16 cellular contexts compared by ENCODE assay signal in genomic region chr1:25917996-25918395, GRCh38. TPM values are rescaled to one million over a fixed set of nuclear protein-coding genes. Genes with fewer than 3 reads are reported as not detected.
DNase-seq lines count a peak whose midpoint lies in the region; ATAC-seq and TF ChIP-seq lines count a peak whose summit lies in the region.
"Had no signal": no experiment of that assay in that cellular context is flagged by ENCODE, and none has a peak within 500 bp of the region (broad histone marks: within the 10 kb centered on the region; RNA-seq: fewer than 3 reads in every experiment).

No MANE protein-coding gene starts in this region.

- H3K36me3 Mint-ChIP-seq in T-cell = no peaks in the 10 kb centered on the region
- no peaks in the 10 kb centered on the region for H3K36me3 Mint-ChIP-seq in dendritic cell treated with granulocyte-macrophage colony-stimulating factor and Interleukin-4, amounts not matched to agents 40 ng/mL and 50 ng/mL, for 4 days (ENCODE audit: low read depth)
- H3K36me3 Mint-ChIP-seq in neural progenitor cell = no peaks in the 10 kb centered on the region

- peak overlapping the region; percentile 54 for H2AFZ ChIP-seq in neural progenitor cell (replicated peaks)

- TF ChIP-seq POLR2A in GM18505 (IDR thresholded peaks at IDR 0.05; ENCODE audit: borderline replicate concordance, extremely low read depth, insufficient read depth, insufficient read length) = no peak

- no peaks in the 10 kb centered on the region for H4K20me1 ChIP-seq in neural progenitor cell (ENCODE audit: low read depth)

- ATAC-seq in T-cell (replicated peaks in 1 of 4) (peak; percentile 43 to 72 (median 51)), GM18505 (IDR thresholded peaks at IDR 0.05; ENCODE audit: unreplicated experiment) (no peak)
- ATAC-seq: left cardiac atrium had no signal

- no peak overlapping the region for H3K9ac ChIP-seq in neural progenitor cell

- peaks cover 17% of the 10 kb centered on the region for H3K27me3 ChIP-seq in neural progenitor cell
- H3K27me3 ChIP-seq: heart right ventricle, uterus had no signal

- intact Hi-C loops in dendritic cell treated with granulocyte-macrophage colony-stimulating factor and Interleukin-4, amounts not matched to agents 40 ng/mL and 50 ng/mL, for 4 days (cut with micrococcal nuclease) = no loop called here

- H3K27me3 Mint-ChIP-seq in T-cell = no peaks in the 10 kb centered on the region
- peaks cover 5% of the 10 kb centered on the region for H3K27me3 Mint-ChIP-seq in dendritic cell treated with granulocyte-macrophage colony-stimulating factor and Interleukin-4, amounts not matched to agents 40 ng/mL and 50 ng/mL, for 4 days
- H3K27me3 Mint-ChIP-seq in neural progenitor cell (ENCODE audit: insufficient read depth, low read depth) = peaks cover 4% of the 10 kb centered on the region

- H3K4me2 ChIP-seq in neural progenitor cell = no peak overlapping the region

- H3K27ac Mint-ChIP-seq in T-cell (peak overlapping the region in 1 of 2 donors; percentile 19), neural progenitor cell (no peak overlapping the region)
- H3K27ac Mint-ChIP-seq in dendritic cell treated with granulocyte-macrophage colony-stimulating factor and Interleukin-4, amounts not matched to agents 40 ng/mL and 50 ng/mL, for 4 days = peak overlapping the region; percentile 27

- no peaks in the 10 kb centered on the region for H3K36me3 ChIP-seq in neural progenitor cell
- H3K36me3 ChIP-seq: heart right ventricle, uterus had no signal

- peak; percentile 13 for DNase-seq in activated gamma-delta T cell treated with Interleukin-2 at 50 U/mL for 16 hours
- no peak for DNase-seq in activated gamma-delta T cell (lab: John Stamatoyannopoulos, UW)
- peak in 12 of 34 experiments; percentile 6 to 37 (median 14) for DNase-seq in T-cell
- no peak for DNase-seq in neural progenitor cell (ENCODE audit: low spot score)
- no peak for DNase-seq in COR-L47 (lab: John Stamatoyannopoulos, UW)
- DNase-seq in GM10266 (ENCODE audit: extremely low spot score) = no peak
- DNase-seq: ACHN, DMS153, heart right ventricle, left cardiac atrium, NCI-H1436, NCI-H748 treated with DMSO at 0.1 percent for 48 hours, T1000, uterus had no signal

- no peaks in the 10 kb centered on the region for H3K9me3 Mint-ChIP-seq in T-cell
- no peaks in the 10 kb centered on the region for H3K9me3 Mint-ChIP-seq in dendritic cell treated with granulocyte-macrophage colony-stimulating factor and Interleukin-4, amounts not matched to agents 40 ng/mL and 50 ng/mL, for 4 days
- H3K9me3 Mint-ChIP-seq in neural progenitor cell = no peaks in the 10 kb centered on the region

- POLR2A ChIA-PET in T-cell (lab: Charles Lee) = no interaction called here

- TF ChIP-seq CTCF in neural progenitor cell (IDR thresholded peaks at IDR 0.05) = no peak
- TF ChIP-seq CTCF in GM10266 (IDR thresholded peaks at IDR 0.05; ENCODE audit: control insufficient read depth, insufficient read depth, low read depth, missing control alignments) = no peak

- H3K4me3 Mint-ChIP-seq in T-cell (peak overlapping the region; percentile 4 to 57 (median 15)), neural progenitor cell (no peak overlapping the region)
- H3K4me3 Mint-ChIP-seq in dendritic cell treated with granulocyte-macrophage colony-stimulating factor and Interleukin-4, amounts not matched to agents 40 ng/mL and 50 ng/mL, for 4 days = no peak overlapping the region

- H3K4me1 ChIP-seq in neural progenitor cell = peaks cover 6% of the 10 kb centered on the region

- CTCF ChIA-PET in T-cell (lab: Charles Lee) = interaction anchor here (0.6 to 1.1 kb wide), 5 partner anchors 10 to 315 kb away, joined by 3 to 4 read pairs (median 4); no protein-coding TSS in a partner anchor

- H3K79me2 ChIP-seq in neural progenitor cell (ENCODE audit: low read depth) = no peaks in the 10 kb centered on the region

- H3F3A ChIP-seq in neural progenitor cell (ENCODE audit: low read depth) = peaks cover 16% of the 10 kb centered on the region

- H3K4me3 ChIP-seq in neural progenitor cell = no peak overlapping the region
- H3K4me3 ChIP-seq: heart right ventricle, uterus had no signal

- no peaks in the 10 kb centered on the region for H3K9me3 ChIP-seq in neural progenitor cell (ENCODE audit: low read depth)
- H3K9me3 ChIP-seq: heart right ventricle, uterus had no signal

- no peak overlapping the region for H3K27ac ChIP-seq in neural progenitor cell
- H3K27ac ChIP-seq: heart right ventricle, uterus had no signal

- H3K4me1 Mint-ChIP-seq in T-cell = peaks cover 15 to 33% (median 21%) of the 10 kb centered on the region in 3 donors
- peaks cover 23% of the 10 kb centered on the region for H3K4me1 Mint-ChIP-seq in dendritic cell treated with granulocyte-macrophage colony-stimulating factor and Interleukin-4, amounts not matched to agents 40 ng/mL and 50 ng/mL, for 4 days (ENCODE audit: low read depth)
- H3K4me1 Mint-ChIP-seq in neural progenitor cell = peaks cover 33% of the 10 kb centered on the region

RNA-seq across cellular contexts. Expression of gene STMN1, which starts 11.8 kb away (rescaled TPM):
- total RNA-seq in T-cell (10 to 100 TPM; 28.4 to 54.2 (median 45.2) TPM), neural progenitor cell (ENCODE audit: low replicate concordance) (356 and 519 TPM in 2 replicates)

RNA-seq across cellular contexts. Expression of gene PAQR7, which starts 42.5 kb away (rescaled TPM):
- 1 to 10 TPM; 1.9 to 3.8 (median 3.0) TPM for total RNA-seq in T-cell
- 1.1 and 3.7 TPM in 2 replicates for total RNA-seq in neural progenitor cell (ENCODE audit: low replicate concordance)

RNA-seq across cellular contexts. Expression of gene AUNIP, which starts 58.7 kb away (rescaled TPM):
- total RNA-seq in T-cell (under 1 TPM in 2 of 5 donors, not detected in 3; 0.20 to 0.35 TPM), neural progenitor cell (ENCODE audit: low replicate concordance) (15.2 and 17.1 TPM in 2 replicates)

Comparison
In these comparisons a context has a peak if more than half of its experiments do, and no peak if none do; other contexts are left out.
1. H3K4me3 Mint-ChIP-seq: peak in T-cell (3 of 3); none in dendritic cell treated with granulocyte-macrophage colony-stimulating factor and Interleukin-4, amounts not matched to agents 40 ng/mL and 50 ng/mL, for 4 days (single experiment) and neural progenitor cell (single experiment).
2. RNA of gene AUNIP, which starts 58.7 kb away (total RNA-seq): 15.2 to 17.1 TPM in neural progenitor cell; 0.20 to 0.35 TPM in T-cell; every median in the first group is over 10 times any median in the second.